ENCODE assay signal across 8 cellular contexts in genomic region chr22:28742562-28742962, GRCh38. TPM values are rescaled to one million over a fixed set of nuclear protein-coding genes. Genes with fewer than 3 reads are reported as not detected.
DNase-seq lines count a peak whose midpoint lies in the region; ATAC-seq, FAIRE-seq and TF ChIP-seq lines count a peak whose summit lies in the region.

No MANE protein-coding gene starts in this region.

- CTCF ChIA-PET in CD4-positive, alpha-beta T cell (lab: Charles Lee): interaction anchor here (1.6 kb wide), 1 partner anchor 58 kb away, joined by 3 read pairs; the partner anchor contains the start of gene XBP1

- no peaks in the 10 kb centered on the region for H3K27me3 Mint-ChIP-seq in CD4-positive, alpha-beta T cell
- H3K27me3 Mint-ChIP-seq in natural killer cell treated with Interleukin-12 subunit alpha and Interleukin-12 subunit beta and Interleukin-15 and Interleukin-18, amount 100 ng/mL, for 72 hours: no peaks in the 10 kb centered on the region

- no peak for ATAC-seq in CD4-positive, alpha-beta T cell (ENCODE audit: poor library complexity)
- no peak for ATAC-seq in natural killer cell treated with Interleukin-12 subunit alpha and Interleukin-12 subunit beta and Interleukin-15 and Interleukin-18, amount 100 ng/mL, for 72 hours
- ATAC-seq in HG03460 (IDR thresholded peaks at IDR 0.05; ENCODE audit: unreplicated experiment): no peak

- DNase-seq in CD4-positive, alpha-beta T cell: peak in 1 of 10 experiments; percentile 67
- DNase-seq in Karpas-422: no peak
- no peak for DNase-seq in colonic mucosa
- peak; percentile 93 for DNase-seq in natural killer cell treated with Interleukin-12 subunit alpha and Interleukin-12 subunit beta and Interleukin-15 and Interleukin-18, amount 100 ng/mL, for 72 hours (ENCODE audit: low spot score)
- no peak for DNase-seq in superior temporal gyrus (ENCODE audit: extremely low spot score)
- DNase-seq in GM12892 (ENCODE audit: insufficient read length): no peak
- DNase-seq in NOMO-1 treated with dmso at 0.1 percent for 144 hours (lab: John Stamatoyannopoulos, UW; ENCODE audit: unreplicated experiment): no peak

- intact Hi-C loops in CD4-positive, alpha-beta T cell (cut with DNase I, micrococcal nuclease): loop anchor here (1.0 to 5.0 kb wide), 5 partner anchors 30 to 330 kb away; partner anchors contain the start of genes CCDC117 (in 1 of the 2), KREMEN1 (in 1 of the 2) and XBP1 (in 1 of the 2)
- intact Hi-C loops in colonic mucosa (cut with DNase I): no loop called here

- peak overlapping the region; percentile 91 for H3K9ac ChIP-seq in Karpas-422 (ENCODE audit: low read length)
- H3K9ac ChIP-seq in colonic mucosa (ENCODE audit: low read depth in 2 of 2, low read length in 2 of 2): peak overlapping the region; percentile 54 to 93

- H3K4me2 ChIP-seq in Karpas-422 (ENCODE audit: low read depth, low read length, poor library complexity, severe bottlenecking): peak overlapping the region; percentile 88

- peaks cover 26% of the 10 kb centered on the region; the same call in 1 of the 2 replicates for H3K36me3 ChIP-seq in Karpas-422 (ENCODE audit: insufficient read depth, low read length)
- no peaks in the 10 kb centered on the region for H3K36me3 ChIP-seq in colonic mucosa

- H3K9me3 ChIP-seq in CD4-positive, alpha-beta T cell (ENCODE audit: control insufficient read depth, low read length): no peaks in the 10 kb centered on the region
- H3K9me3 ChIP-seq in Karpas-422 (ENCODE audit: low read length) (no peaks in the 10 kb centered on the region), colonic mucosa (no peaks in the 10 kb centered on the region)

- H3K4me1 ChIP-seq in Karpas-422 (ENCODE audit: low read length) (peaks cover 33% of the 10 kb centered on the region), colonic mucosa (no peaks in the 10 kb centered on the region)

- H3K27me3 ChIP-seq in CD4-positive, alpha-beta T cell (ENCODE audit: control insufficient read depth, insufficient read depth, low read length): no peaks in the 10 kb centered on the region
- H3K27me3 ChIP-seq in Karpas-422 (ENCODE audit: low read length): no peaks in the 10 kb centered on the region
- H3K27me3 ChIP-seq in colonic mucosa: no peaks in the 10 kb centered on the region

- no peaks in the 10 kb centered on the region for H3K9me3 Mint-ChIP-seq in CD4-positive, alpha-beta T cell
- H3K9me3 Mint-ChIP-seq in natural killer cell treated with Interleukin-12 subunit alpha and Interleukin-12 subunit beta and Interleukin-15 and Interleukin-18, amount 100 ng/mL, for 72 hours: no peaks in the 10 kb centered on the region

- FAIRE-seq in GM12892 (lab: Jason Lieb, UNC): no peak

- TF ChIP-seq CTCF in CD4-positive, alpha-beta T cell (IDR thresholded peaks at IDR 0.05): no peak
- no peak for TF ChIP-seq CTCF in colonic mucosa (IDR thresholded peaks at IDR 0.05)

- no peaks in the 10 kb centered on the region for H3K9me2 ChIP-seq in Karpas-422 (replicated peaks; ENCODE audit: insufficient read depth, low read length)

- no peak for TF ChIP-seq POLR2A in GM12892 (IDR thresholded peaks at IDR 0.05; ENCODE audit: low read depth, low read length)

- peak overlapping the region; percentile 98 for H3K4me3 Mint-ChIP-seq in CD4-positive, alpha-beta T cell
- H3K4me3 Mint-ChIP-seq in natural killer cell treated with Interleukin-12 subunit alpha and Interleukin-12 subunit beta and Interleukin-15 and Interleukin-18, amount 100 ng/mL, for 72 hours: peak overlapping the region; percentile 94

- H4K20me1 ChIP-seq in Karpas-422 (ENCODE audit: insufficient read depth, low read depth, low read length): no peaks in the 10 kb centered on the region

- peaks cover 56% of the 10 kb centered on the region for H3K79me2 ChIP-seq in Karpas-422 (ENCODE audit: low read length)

- peaks cover 43% of the 10 kb centered on the region for H3K36me3 Mint-ChIP-seq in CD4-positive, alpha-beta T cell (ENCODE audit: low read depth)
- no peaks in the 10 kb centered on the region for H3K36me3 Mint-ChIP-seq in natural killer cell treated with Interleukin-12 subunit alpha and Interleukin-12 subunit beta and Interleukin-15 and Interleukin-18, amount 100 ng/mL, for 72 hours

- peak overlapping the region; percentile 80 for H3K4me3 ChIP-seq in Karpas-422 (ENCODE audit: low read length)
- peak overlapping the region; percentile 97 for H3K4me3 ChIP-seq in colonic mucosa

- H3K27ac Mint-ChIP-seq in CD4-positive, alpha-beta T cell: peak overlapping the region; percentile 94
- peak overlapping the region; percentile 80 to 91 for H3K27ac Mint-ChIP-seq in natural killer cell treated with Interleukin-12 subunit alpha and Interleukin-12 subunit beta and Interleukin-15 and Interleukin-18, amount 100 ng/mL, for 72 hours

- peak overlapping the region; percentile 64; the same call in 1 of the 2 replicates for H2AFZ ChIP-seq in Karpas-422 (ENCODE audit: low read length)

- H3K27ac ChIP-seq in CD4-positive, alpha-beta T cell (ENCODE audit: low read depth, low read length): peak overlapping the region; percentile 96
- H3K27ac ChIP-seq in Karpas-422 (ENCODE audit: low read length): peak overlapping the region; percentile 52
- peak overlapping the region; percentile 99 for H3K27ac ChIP-seq in colonic mucosa

- POLR2A ChIA-PET in CD4-positive, alpha-beta T cell (lab: Charles Lee): interaction anchor here (1.0 to 2.4 kb wide), 3 partner anchors 30 to 141 kb away, joined by 4 to 18 read pairs (median 12); partner anchors contain the start of genes CCDC117, XBP1 and ZNRF3

- peaks cover 34% of the 10 kb centered on the region for H3K4me1 Mint-ChIP-seq in CD4-positive, alpha-beta T cell (ENCODE audit: low read depth)
- H3K4me1 Mint-ChIP-seq in natural killer cell treated with Interleukin-12 subunit alpha and Interleukin-12 subunit beta and Interleukin-15 and Interleukin-18, amount 100 ng/mL, for 72 hours (ENCODE audit: low read depth in 2 of 2): peaks cover 27 to 43% of the 10 kb centered on the region in 2 donors

RNA-seq across cellular contexts. Expression of gene HSCB, which starts 0.7 kb away (rescaled TPM):
- total RNA-seq in CD4-positive, alpha-beta T cell: 1 to 10 TPM; 3.4 to 3.7 TPM
- total RNA-seq in Karpas-422 (2014; rRNA removed; shearing (Covaris generic); ENCODE audit: low replicate concordance): 20.7 and 24.1 TPM in 2 replicates
- total RNA-seq in colonic mucosa: 10 to 100 TPM; 11.7 to 15.6 TPM
- 10 to 100 TPM; 11.8 to 22.1 TPM for total RNA-seq in natural killer cell treated with Interleukin-12 subunit alpha and Interleukin-12 subunit beta and Interleukin-15 and Interleukin-18, amount 100 ng/mL, for 72 hours
- 22.6 TPM for polyA plus RNA-seq in GM12892 (2012; ENCODE audit: missing spikeins)

RNA-seq across cellular contexts. Expression of gene CHEK2, which starts 0.9 kb away (rescaled TPM):
- 1 to 10 TPM; 2.6 to 4.0 TPM for total RNA-seq in CD4-positive, alpha-beta T cell
- 31.7 and 36.2 TPM in 2 replicates for total RNA-seq in Karpas-422 (2014; rRNA removed; shearing (Covaris generic); ENCODE audit: low replicate concordance)
- total RNA-seq in colonic mucosa: 10 to 100 TPM; 12.2 to 36.0 TPM
- total RNA-seq in natural killer cell treated with Interleukin-12 subunit alpha and Interleukin-12 subunit beta and Interleukin-15 and Interleukin-18, amount 100 ng/mL, for 72 hours: 10 to 100 TPM; 28.1 to 36.2 TPM
- polyA plus RNA-seq in GM12892 (2012; ENCODE audit: missing spikeins): 21.5 TPM

RNA-seq across cellular contexts. Expression of gene CCDC117, which starts 29.9 kb away (rescaled TPM):
- 10 to 100 TPM; 14.2 to 16.1 TPM for total RNA-seq in CD4-positive, alpha-beta T cell
- 17.4 and 26.1 TPM in 2 replicates for total RNA-seq in Karpas-422 (2014; rRNA removed; shearing (Covaris generic); ENCODE audit: low replicate concordance)
- total RNA-seq in colonic mucosa: 10 to 100 TPM; 21.2 to 24.9 TPM
- total RNA-seq in natural killer cell treated with Interleukin-12 subunit alpha and Interleukin-12 subunit beta and Interleukin-15 and Interleukin-18, amount 100 ng/mL, for 72 hours: 10 to 100 TPM; 35.3 to 43.4 TPM
- 19.7 TPM for polyA plus RNA-seq in GM12892 (2012; ENCODE audit: missing spikeins)

RNA-seq across cellular contexts. Expression of gene XBP1, which starts 57.8 kb away (rescaled TPM):
- total RNA-seq in CD4-positive, alpha-beta T cell: 100 to 1,000 TPM; 180 to 190 TPM
- 121 and 187 TPM in 2 replicates for total RNA-seq in Karpas-422 (2014; rRNA removed; shearing (Covaris generic); ENCODE audit: low replicate concordance)
- total RNA-seq in colonic mucosa: 100 to 1,000 TPM; 210 to 251 TPM
- 100 to 1,000 TPM; 287 to 560 TPM for total RNA-seq in natural killer cell treated with Interleukin-12 subunit alpha and Interleukin-12 subunit beta and Interleukin-15 and Interleukin-18, amount 100 ng/mL, for 72 hours
- polyA plus RNA-seq in GM12892 (2012; ENCODE audit: missing spikeins): 74.8 TPM
